1 cellular context compared by ENCODE assay signal in the genomic region with DNA sequence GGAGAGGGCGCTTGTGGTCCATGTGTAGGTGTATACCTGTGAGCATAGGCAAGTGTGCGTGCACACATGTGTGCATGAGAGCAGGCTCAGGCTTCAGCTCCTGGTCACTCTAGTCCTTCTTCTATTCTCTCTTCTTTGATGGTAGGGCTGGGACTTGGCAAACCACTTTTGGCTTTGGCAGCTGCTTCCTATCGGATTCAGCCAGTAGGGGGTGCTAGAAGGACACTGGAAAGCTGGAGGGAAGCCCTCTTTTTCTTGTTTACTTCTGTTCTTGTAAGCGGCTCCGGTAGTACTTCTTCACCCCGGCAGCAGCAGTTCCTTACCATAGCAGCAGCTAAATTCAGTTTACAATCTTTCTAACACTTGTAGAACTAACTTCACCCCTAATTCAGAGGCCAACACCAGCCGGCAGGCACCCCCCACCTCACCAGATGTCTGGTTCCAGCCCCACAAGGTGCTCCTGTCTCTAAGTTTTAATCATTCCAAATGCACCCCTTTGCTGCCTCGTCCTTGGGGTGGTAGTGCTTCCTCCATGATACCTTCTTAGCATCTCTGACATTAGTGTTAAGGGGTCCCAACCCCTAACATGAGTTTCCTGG.
TF ChIP-seq lines count a peak whose summit lies in the region.

No MANE protein-coding gene starts in this region.

TF ChIP-seq in GM23338, 12 proteins besides CTCF, POLR2A, EP300 and RAD21 (continued from another document):
- TF ChIP-seq ZNF462 (CRISPR knock-in tag; IDR thresholded peaks at IDR 0.05) (no peak), EZH2 (IDR thresholded peaks at IDR 0.05; ENCODE audit: low read depth, unreplicated experiment) (no peak), ETS1 (IDR thresholded peaks at IDR 0.05) (no peak), CREB1 (CRISPR knock-in tag; IDR thresholded peaks at IDR 0.05; ENCODE audit: low read depth) (no peak)
- TF ChIP-seq, protein P1, sequence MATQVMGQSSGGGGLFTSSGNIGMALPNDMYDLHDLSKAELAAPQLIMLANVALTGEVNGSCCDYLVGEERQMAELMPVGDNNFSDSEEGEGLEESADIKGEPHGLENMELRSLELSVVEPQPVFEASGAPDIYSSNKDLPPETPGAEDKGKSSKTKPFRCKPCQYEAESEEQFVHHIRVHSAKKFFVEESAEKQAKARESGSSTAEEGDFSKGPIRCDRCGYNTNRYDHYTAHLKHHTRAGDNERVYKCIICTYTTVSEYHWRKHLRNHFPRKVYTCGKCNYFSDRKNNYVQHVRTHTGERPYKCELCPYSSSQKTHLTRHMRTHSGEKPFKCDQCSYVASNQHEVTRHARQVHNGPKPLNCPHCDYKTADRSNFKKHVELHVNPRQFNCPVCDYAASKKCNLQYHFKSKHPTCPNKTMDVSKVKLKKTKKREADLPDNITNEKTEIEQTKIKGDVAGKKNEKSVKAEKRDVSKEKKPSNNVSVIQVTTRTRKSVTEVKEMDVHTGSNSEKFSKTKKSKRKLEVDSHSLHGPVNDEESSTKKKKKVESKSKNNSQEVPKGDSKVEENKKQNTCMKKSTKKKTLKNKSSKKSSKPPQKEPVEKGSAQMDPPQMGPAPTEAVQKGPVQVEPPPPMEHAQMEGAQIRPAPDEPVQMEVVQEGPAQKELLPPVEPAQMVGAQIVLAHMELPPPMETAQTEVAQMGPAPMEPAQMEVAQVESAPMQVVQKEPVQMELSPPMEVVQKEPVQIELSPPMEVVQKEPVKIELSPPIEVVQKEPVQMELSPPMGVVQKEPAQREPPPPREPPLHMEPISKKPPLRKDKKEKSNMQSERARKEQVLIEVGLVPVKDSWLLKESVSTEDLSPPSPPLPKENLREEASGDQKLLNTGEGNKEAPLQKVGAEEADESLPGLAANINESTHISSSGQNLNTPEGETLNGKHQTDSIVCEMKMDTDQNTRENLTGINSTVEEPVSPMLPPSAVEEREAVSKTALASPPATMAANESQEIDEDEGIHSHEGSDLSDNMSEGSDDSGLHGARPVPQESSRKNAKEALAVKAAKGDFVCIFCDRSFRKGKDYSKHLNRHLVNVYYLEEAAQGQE (IDR thresholded peaks at IDR 0.05; ENCODE audit: unreplicated experiment): no peak
